Comparison of ENCODE assay signal across 11 cellular contexts in genomic region chr13:80337011-80337688, GRCh38. TPM values are rescaled to one million over a fixed set of nuclear protein-coding genes. Genes with fewer than 3 reads are reported as not detected.
DNase-seq lines count a peak whose midpoint lies in the region; ATAC-seq and TF ChIP-seq lines count a peak whose summit lies in the region.
"Had no signal": no experiment of that assay in that cellular context is flagged by ENCODE, and none has a peak within 500 bp of the region (broad histone marks: within the 10 kb centered on the region; RNA-seq: fewer than 3 reads in every experiment).

No MANE protein-coding gene starts in this region.

- DNase-seq in AG04449 (ENCODE audit: low read depth, low spot score) (no peak), SW480 (ENCODE audit: low spot score) (peak; percentile 18), fibroblast of mammary gland (ENCODE audit: low read depth) (peak; percentile 25), sciatic nerve (ENCODE audit: low spot score) (no peak)
- DNase-seq: activated CD8-positive, alpha-beta memory T cell treated with anti-CD3 and anti-CD28 coated beads for 24 hours; CD4-positive, CD25-positive, alpha-beta regulatory T cell; NCI-H82 had no signal

- H4K20me1 ChIP-seq in neural cell (ENCODE audit: insufficient read depth) = peaks cover 9% of the 10 kb centered on the region

- H3K4me3 ChIP-seq in AG04449 (ENCODE audit: low read depth, low read length) (peak overlapping the region; percentile 91), fibroblast of mammary gland (ENCODE audit: control insufficient read depth, low read depth, low read length) (peak overlapping the region; percentile 82), neural cell (ENCODE audit: low read length) (peak overlapping the region; percentile 92)

- H3K9me3 ChIP-seq in neural cell (ENCODE audit: low read length) = no peaks in the 10 kb centered on the region

- TF ChIP-seq EP300 in neural cell (conservative IDR thresholded peaks at IDR 0.05; ENCODE audit: poor library complexity, severe bottlenecking) = no peak

- no peak for TF ChIP-seq RAD21 in neural cell (conservative IDR thresholded peaks at IDR 0.05)

- POLR2A ChIA-PET in AG04449 (lab: Yijun Ruan, JAX) = interaction anchor here (0.9 to 1.3 kb wide), 2 partner anchors 8 to 400 kb away, joined by 3 to 4 read pairs; no protein-coding TSS in a partner anchor

- H3K9ac ChIP-seq in neural cell (ENCODE audit: low read length) = no peak overlapping the region

- H3F3A ChIP-seq in neural cell (ENCODE audit: insufficient read depth, low read length, poor library complexity, severe bottlenecking) = no peaks in the 10 kb centered on the region

- H3K79me2 ChIP-seq in neural cell (replicated peaks; ENCODE audit: insufficient read depth, low read length) = peaks cover 61% of the 10 kb centered on the region

- CTCF ChIA-PET in AG04449 (lab: Yijun Ruan, JAX) = interaction anchor here (1.0 kb wide), 1 partner anchor 288 kb away, joined by 3 read pairs; no protein-coding TSS in a partner anchor

- ATAC-seq in sciatic nerve = no peak
- ATAC-seq in GM19324 (IDR thresholded peaks at IDR 0.05; ENCODE audit: low FRiP score, unreplicated experiment) = no peak
- ATAC-seq in HG02981 (IDR thresholded peaks at IDR 0.05; ENCODE audit: unreplicated experiment) = no peak
- ATAC-seq in GM18909 (IDR thresholded peaks at IDR 0.05; ENCODE audit: poor library complexity, unreplicated experiment) = no peak

- peak overlapping the region; percentile 79 for H3K4me2 ChIP-seq in neural cell (ENCODE audit: low read length)

- H3K36me3 ChIP-seq in neural cell (ENCODE audit: insufficient read depth, low read length) = peaks cover 8% of the 10 kb centered on the region

- intact Hi-C loops in sciatic nerve (cut with DNase I) = no loop called here

- no peak overlapping the region for H3K27ac ChIP-seq in neural cell (ENCODE audit: low read length)

- H3K9me2 ChIP-seq in neural cell (ENCODE audit: insufficient read depth, low read length) = no peaks in the 10 kb centered on the region

- TF ChIP-seq CTCF in AG04449 (IDR thresholded peaks at IDR 0.05; ENCODE audit: insufficient read depth, low read length, missing control alignments) = no peak
- no peak for TF ChIP-seq CTCF in fibroblast of mammary gland (conservative IDR thresholded peaks at IDR 0.05; ENCODE audit: control insufficient read depth, insufficient read depth, low read depth, low read length)
- TF ChIP-seq CTCF in neural cell (IDR thresholded peaks at IDR 0.05; ENCODE audit: poor library complexity, severe bottlenecking) = no peak

- H2AFZ ChIP-seq in neural cell (ENCODE audit: low read depth, low read length) = no peak overlapping the region

- no peaks in the 10 kb centered on the region for H3K27me3 ChIP-seq in neural cell (ENCODE audit: insufficient read depth, low read depth, low read length)

TF ChIP-seq in neural cell, 6 proteins besides CTCF, POLR2A, EP300 and RAD21:
- TF ChIP-seq EZH2 (IDR thresholded peaks at IDR 0.05; ENCODE audit: borderline replicate concordance, insufficient read depth, low read length, poor library complexity, severe bottlenecking) (no peak), MXI1 (conservative IDR thresholded peaks at IDR 0.05; ENCODE audit: poor library complexity, severe bottlenecking) (no peak), REST (IDR thresholded peaks at IDR 0.05; ENCODE audit: borderline replicate concordance) (no peak), TAF1 (IDR thresholded peaks at IDR 0.05; ENCODE audit: low read depth) (no peak), SMC3 (conservative IDR thresholded peaks at IDR 0.05; ENCODE audit: poor library complexity) (no peak), POLR2AphosphoS5 (IDR thresholded peaks at IDR 0.05) (no peak)

RNA-seq across cellular contexts. Expression of gene SPRY2, which starts 3.8 kb away (rescaled TPM):
- polyA plus RNA-seq in neural cell = 3.7 and 6.0 TPM in 2 replicates
- 8.8 and 10.7 TPM in 2 replicates for polyA minus RNA-seq in neural cell
- 78.3 TPM for total RNA-seq in sciatic nerve
- polyA plus RNA-seq: CD4-positive, CD25-positive, alpha-beta regulatory T cell had no signal

Comparison
In these comparisons a context has a peak if more than half of its experiments do, and no peak if none do; other contexts are left out.
1. DNase-seq: peak in SW480 (single experiment) and fibroblast of mammary gland (single experiment); none in AG04449 (single experiment) and sciatic nerve (single experiment).
2. Peak in every context shown above with its lines, with median percentiles within 50 percentile points of each other: H3K4me3 ChIP-seq.